Comparison of ENCODE assay signal across 27 cellular contexts in the genomic region with DNA sequence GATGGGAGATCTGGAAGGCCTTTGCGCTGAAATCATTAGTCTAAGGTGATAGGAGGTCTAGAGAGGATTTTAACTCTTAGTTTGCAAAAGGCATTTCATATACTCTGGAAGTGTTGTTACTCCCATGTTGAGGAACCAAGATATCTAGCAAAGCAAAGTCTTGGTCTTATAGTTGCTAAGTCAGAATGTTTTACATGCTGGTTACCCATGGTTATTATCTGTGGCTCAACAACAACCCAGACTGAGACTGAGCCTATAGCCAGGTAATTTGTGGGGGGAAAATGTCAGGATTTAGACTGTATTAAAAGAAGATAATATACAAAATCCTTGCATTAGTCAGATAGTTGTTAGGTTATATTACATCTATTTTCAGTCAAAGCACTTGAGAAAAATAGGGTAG.
"Had no signal": no experiment of that assay in that cellular context is flagged by ENCODE, and none has a peak within 500 bp of the region (broad histone marks: within the 10 kb centered on the region; RNA-seq: fewer than 3 reads in every experiment).

No MANE protein-coding gene starts in this region.

- H3K36me3 ChIP-seq: neural progenitor cell, ovary, right lobe of liver, sigmoid colon, stomach, thoracic aorta, thyroid gland, tibial nerve, upper lobe of left lung, vagina had no signal

- H3K4me3 ChIP-seq: neural progenitor cell, ovary, psoas muscle, right lobe of liver, sigmoid colon, stomach, thoracic aorta, thyroid gland, tibial nerve, upper lobe of left lung, vagina had no signal

- H3K9me3 Mint-ChIP-seq: nephron progenitor cell, neural progenitor cell had no signal

- DNase-seq: nephron progenitor cell; occipital lobe; ovary; posterior cingulate gyrus; psoas muscle; right cardiac atrium; right lobe of liver; sigmoid colon; small intestine; stimulated activated CD4-positive, alpha-beta T cell treated with anti-CD3 and anti-CD28 coated beads, Interleukin-15, amount 100 ng/mL, for 24 hours; stimulated activated CD4-positive, alpha-beta T cell treated with anti-CD3 and anti-CD28 coated beads, Interleukin-2, amount 100 ng/mL, for 24 hours; stimulated activated CD4-positive, alpha-beta T cell treated with anti-CD3 and anti-CD28 coated beads, Interleukin-2, amount 100 ng/mL, for 48 hours; stimulated activated CD4-positive, alpha-beta T cell treated with anti-CD3 and anti-CD28 coated beads, Interleukin-4, amount 100 ng/mL, for 24 hours; stimulated activated naive B cell treated with anti-CD40 and anti-IgM and Interleukin-4, amounts not matched to agents 10 μg/mL and 1 μg/mL and 100 μg/mL, for 72 hours; stimulated activated naive CD4-positive, alpha-beta T cell treated with Interleukin-2 at 50 U/mL for 16 hours; stomach; thyroid gland; upper lobe of left lung had no signal

- H3K79me2 ChIP-seq: parathyroid adenoma had no signal

- H3K27ac Mint-ChIP-seq: natural killer cell treated with Interleukin-12 subunit alpha and Interleukin-12 subunit beta and Interleukin-15 and Interleukin-18, amount 100 ng/mL, for 72 hours; nephron progenitor cell; neural progenitor cell; progenitor cell of endocrine pancreas; stimulated activated effector memory CD8-positive, alpha-beta T cell treated with anti-CD3 and anti-CD28 coated beads, Interleukin-12 subunit alpha, Interleukin-12 subunit beta, amount 100 ng/mL, for 72 hours; stimulated activated naive B cell treated with anti-CD40 and anti-IgM and Interleukin-4, amounts not matched to agents 10 μg/mL and 1 μg/mL and 100 μg/mL, for 72 hours; stimulated activated naive CD8-positive, alpha-beta T cell treated with anti-CD3 and anti-CD28 coated beads, Interleukin-15, Interleukin-2, amounts not matched to agents 100 ng/mL and 50 ng/mL, for 24 hours had no signal

- H3K4me2 ChIP-seq: neural progenitor cell had no signal

- ATAC-seq: natural killer cell treated with Interleukin-12 subunit alpha and Interleukin-12 subunit beta and Interleukin-15 and Interleukin-18, amount 100 ng/mL, for 72 hours; psoas muscle; right cardiac atrium; right lobe of liver; stimulated activated effector memory CD8-positive, alpha-beta T cell treated with anti-CD3 and anti-CD28 coated beads, Interleukin-12 subunit alpha, Interleukin-12 subunit beta, amount 100 ng/mL, for 72 hours; stimulated activated naive B cell treated with anti-CD40 and anti-IgM and Interleukin-4, amounts not matched to agents 10 μg/mL and 1 μg/mL and 100 μg/mL, for 72 hours had no signal

- H3K4me3 Mint-ChIP-seq: natural killer cell treated with Interleukin-12 subunit alpha and Interleukin-12 subunit beta and Interleukin-15 and Interleukin-18, amount 100 ng/mL, for 72 hours; nephron progenitor cell; neural progenitor cell; stimulated activated effector memory CD8-positive, alpha-beta T cell treated with anti-CD3 and anti-CD28 coated beads, Interleukin-12 subunit alpha, Interleukin-12 subunit beta, amount 100 ng/mL, for 72 hours; stimulated activated naive B cell treated with anti-CD40 and anti-IgM and Interleukin-4, amounts not matched to agents 10 μg/mL and 1 μg/mL and 100 μg/mL, for 72 hours; stimulated activated naive CD8-positive, alpha-beta T cell treated with anti-CD3 and anti-CD28 coated beads, Interleukin-15, Interleukin-2, amounts not matched to agents 100 ng/mL and 50 ng/mL, for 24 hours had no signal

- H3K9me3 ChIP-seq: ovary, psoas muscle, right lobe of liver, sigmoid colon, thoracic aorta, thyroid gland, upper lobe of left lung, vagina had no signal

- H3K9ac ChIP-seq: neural progenitor cell, parathyroid adenoma had no signal

- H3K27me3 ChIP-seq: neural progenitor cell, ovary, right lobe of liver, sigmoid colon, stomach, thyroid gland, tibial nerve, upper lobe of left lung, vagina had no signal

- H2AFZ ChIP-seq: neural progenitor cell, parathyroid adenoma had no signal

- H3K36me3 Mint-ChIP-seq: neural progenitor cell; stimulated activated effector memory CD8-positive, alpha-beta T cell treated with anti-CD3 and anti-CD28 coated beads, Interleukin-12 subunit alpha, Interleukin-12 subunit beta, amount 100 ng/mL, for 72 hours; stimulated activated naive B cell treated with anti-CD40 and anti-IgM and Interleukin-4, amounts not matched to agents 10 μg/mL and 1 μg/mL and 100 μg/mL, for 72 hours had no signal

- H3K4me1 Mint-ChIP-seq: nephron progenitor cell; neural progenitor cell; stimulated activated effector memory CD8-positive, alpha-beta T cell treated with anti-CD3 and anti-CD28 coated beads, Interleukin-12 subunit alpha, Interleukin-12 subunit beta, amount 100 ng/mL, for 72 hours; stimulated activated naive B cell treated with anti-CD40 and anti-IgM and Interleukin-4, amounts not matched to agents 10 μg/mL and 1 μg/mL and 100 μg/mL, for 72 hours had no signal

- H3K4me1 ChIP-seq: neural progenitor cell, parathyroid adenoma, psoas muscle, right lobe of liver, sigmoid colon, stomach, thyroid gland, tibial nerve, upper lobe of left lung, vagina had no signal

- H3K27ac ChIP-seq: neural progenitor cell, ovary, parathyroid adenoma, psoas muscle, right lobe of liver, sigmoid colon, stomach, thoracic aorta, thyroid gland, tibial nerve, upper lobe of left lung, vagina had no signal
